Comparison of ENCODE assay signal across 8 cellular contexts in the genomic region with DNA sequence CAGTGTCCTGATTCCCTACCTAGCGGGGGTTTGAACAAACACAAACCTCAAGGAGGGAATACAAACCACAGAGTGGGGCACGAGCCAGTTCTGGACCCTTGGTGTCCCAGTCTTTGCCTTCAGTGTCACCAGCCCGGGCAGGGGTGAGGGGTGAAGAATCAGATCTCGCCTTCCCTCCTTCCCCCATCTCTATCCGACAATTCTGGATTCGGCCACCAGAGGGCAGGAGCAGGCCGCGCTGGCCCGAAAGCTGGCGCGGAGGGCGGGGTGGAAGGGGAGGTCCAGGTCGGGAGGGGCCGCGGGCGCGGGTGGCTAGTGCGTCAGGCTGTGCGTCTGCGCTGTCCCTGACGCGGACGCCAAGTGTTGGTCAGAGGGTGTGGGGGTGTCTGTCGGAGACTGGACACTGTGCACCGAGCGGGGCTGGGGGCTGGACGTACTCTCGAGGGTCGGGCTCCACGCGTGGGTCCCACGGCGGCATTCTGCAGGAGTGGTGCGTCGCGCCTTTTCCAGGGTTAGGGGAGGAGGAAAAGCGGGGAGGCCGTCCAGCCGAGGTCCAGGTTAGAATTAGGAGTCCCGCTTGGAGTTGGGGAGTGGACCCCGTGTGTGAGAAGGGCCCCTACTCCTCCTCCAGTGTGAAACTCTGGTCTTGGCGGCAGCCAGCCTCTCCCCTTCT. TPM values are rescaled to one million over a fixed set of nuclear protein-coding genes. Genes with fewer than 3 reads are reported as not detected.
DNase-seq lines count a peak whose midpoint lies in the region; ATAC-seq lines count a peak whose summit lies in the region.

No MANE protein-coding gene starts in this region.

- DNase-seq in DMS153 (lab: John Stamatoyannopoulos, UW) (peak; percentile 75), NCI-H2196 treated with DMSO at 0.1 percent for 48 hours (lab: John Stamatoyannopoulos, UW; ENCODE audit: unreplicated experiment) (peak; percentile 89), cerebellum (ENCODE audit: low spot score) (peak; percentile 90), kidney glomerular epithelial cell (lab: John Stamatoyannopoulos, UW) (peak; percentile 19)
- peak; percentile 86 for DNase-seq in activated CD4-positive, CD25-positive, alpha-beta regulatory T cell treated with anti-CD3 and anti-CD28 coated beads, Interleukin-2, amount 50 U/mL, for 72 hours
- DNase-seq in stimulated activated CD4-positive, alpha-beta T cell treated with anti-CD3 and anti-CD28 coated beads, Interleukin-1b, Interleukin-23, amount 100 ng/mL, for 1 hour (ENCODE audit: low read depth in 2 of 2): peak; percentile 39 to 76

- peak; percentile 68 for ATAC-seq in HG02678 (IDR thresholded peaks at IDR 0.05; ENCODE audit: unreplicated experiment)
- no peak for ATAC-seq in HG02884 (IDR thresholded peaks at IDR 0.05; ENCODE audit: unreplicated experiment)

RNA-seq across cellular contexts. Expression of a gene that starts 2.9 kb away (rescaled TPM):
- total RNA-seq in cerebellum: not detected

RNA-seq across cellular contexts. Expression of a gene that starts 11.1 kb away (rescaled TPM):
- total RNA-seq in cerebellum: not detected

RNA-seq across cellular contexts. Expression of a gene that starts 36.6 kb away (rescaled TPM):
- 4.9 TPM for total RNA-seq in cerebellum

RNA-seq across cellular contexts. Expression of a gene that starts 45.2 kb away (rescaled TPM):
- 1.00 TPM for total RNA-seq in cerebellum

Comparison
In these comparisons a context has a peak if more than half of its experiments do, and no peak if none do; other contexts are left out.
1. DNase-seq: peak in every context shown above with its lines; median percentile 90 in cerebellum; 89 in NCI-H2196 treated with DMSO at 0.1 percent for 48 hours; 86 in activated CD4-positive, CD25-positive, alpha-beta regulatory T cell treated with anti-CD3 and anti-CD28 coated beads, Interleukin-2, amount 50 U/mL, for 72 hours; 75 in DMS153; 58 in stimulated activated CD4-positive, alpha-beta T cell treated with anti-CD3 and anti-CD28 coated beads, Interleukin-1b, Interleukin-23, amount 100 ng/mL, for 1 hour; 19 in kidney glomerular epithelial cell.